Comparison of ENCODE assay signal across 8 cellular contexts in genomic region chr16:20898938-20899502, GRCh38. TPM values are rescaled to one million over a fixed set of nuclear protein-coding genes. Genes with fewer than 3 reads are reported as not detected.
DNase-seq lines count a peak whose midpoint lies in the region; ATAC-seq and TF ChIP-seq lines count a peak whose summit lies in the region.

No MANE protein-coding gene starts in this region.

- H3K4me3 Mint-ChIP-seq in naive B cell: peak overlapping the region; percentile 94 to 100 (median 98)

- H3K4me3 ChIP-seq in AG09309 (ENCODE audit: control insufficient read depth, low read depth, low read length) (peak overlapping the region; percentile 93), coronary artery (peak overlapping the region; percentile 95)

- DNase-seq in AG09309 (ENCODE audit: low read depth) (no peak), M059J (ENCODE audit: low read depth) (peak; percentile 62), coronary artery (ENCODE audit: low spot score) (no peak), naive B cell (no peak), NCI-H187 treated with DMSO at 0.1 percent for 48 hours (lab: John Stamatoyannopoulos, UW) (no peak)

- peaks cover 49 to 62% (median 49%) of the 10 kb centered on the region in 3 donors for H3K4me1 Mint-ChIP-seq in naive B cell

- ATAC-seq in naive B cell (ENCODE audit: low read depth in 2 of 2) (no peak), GM19324 (IDR thresholded peaks at IDR 0.05; ENCODE audit: low FRiP score, unreplicated experiment) (no peak), HG02981 (IDR thresholded peaks at IDR 0.05; ENCODE audit: unreplicated experiment) (no peak), GM19463 (IDR thresholded peaks at IDR 0.05; ENCODE audit: unreplicated experiment) (no peak)

- H3K27ac Mint-ChIP-seq in naive B cell: peak overlapping the region; percentile 28 to 99 (median 98)

- H3K27ac ChIP-seq in coronary artery: peak overlapping the region; percentile 86 to 100

- H3K27me3 Mint-ChIP-seq in naive B cell: no peaks in the 10 kb centered on the region

- TF ChIP-seq CTCF in AG09309 (IDR thresholded peaks at IDR 0.05; ENCODE audit: control insufficient read depth, insufficient read depth, low read depth, low read length, missing control alignments) (no peak), coronary artery (IDR thresholded peaks at IDR 0.05) (no peak)

- H3K9me3 Mint-ChIP-seq in naive B cell: no peaks in the 10 kb centered on the region

- no peaks in the 10 kb centered on the region for H3K36me3 Mint-ChIP-seq in naive B cell

RNA-seq across cellular contexts. Expression of gene DCUN1D3, which starts 1.1 kb away (rescaled TPM):
- total RNA-seq in M059J (2014; rRNA removed; shearing (Covaris generic)): 12.5 and 12.6 TPM in 2 replicates
- polyA plus RNA-seq in naive B cell (ENCODE audit: low read depth in 6 of 6): 1 to 10 TPM in 1 of 6 donors, under 1 TPM in 4, not detected in 1; 0.38 to 1.1 (median 0.52) TPM

RNA-seq across cellular contexts. Expression of gene LYRM1, which starts 1.6 kb away (rescaled TPM):
- 33.5 and 45.9 TPM in 2 replicates for total RNA-seq in M059J (2014; rRNA removed; shearing (Covaris generic))
- polyA plus RNA-seq in naive B cell (ENCODE audit: low read depth in 6 of 6): 10 to 100 TPM; 44.8 to 82.9 (median 52.9) TPM
